10 cellular contexts compared by ENCODE assay signal in the genomic region with DNA sequence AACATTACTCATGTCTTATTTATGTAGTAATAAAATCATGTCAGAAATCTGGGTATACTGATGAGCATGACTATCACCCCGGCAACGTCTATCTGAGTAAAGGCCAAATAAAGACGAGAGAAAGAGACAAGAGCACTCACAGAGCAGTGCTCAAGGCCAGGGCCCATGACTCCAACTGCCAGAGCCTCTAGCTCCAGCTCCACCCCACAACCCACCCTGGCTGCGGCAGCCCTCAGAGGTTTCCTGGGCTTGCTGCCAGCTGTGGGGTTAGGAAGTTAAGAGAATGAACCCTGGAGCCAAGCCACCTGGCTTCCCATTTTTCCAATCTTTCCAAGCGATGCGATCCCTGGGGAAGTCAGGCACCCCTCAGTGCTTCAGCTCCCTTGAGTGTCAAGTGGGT.
DNase-seq lines count a peak whose midpoint lies in the region; ATAC-seq and TF ChIP-seq lines count a peak whose summit lies in the region.
"Had no signal": no experiment of that assay in that cellular context is flagged by ENCODE, and none has a peak within 500 bp of the region (broad histone marks: within the 10 kb centered on the region; RNA-seq: fewer than 3 reads in every experiment).

No MANE protein-coding gene starts in this region.

- H3K27me3 ChIP-seq in foreskin keratinocyte: no peaks in the 10 kb centered on the region

- H3K4me1 ChIP-seq in foreskin keratinocyte: no peaks in the 10 kb centered on the region

- TF ChIP-seq CTCF in foreskin keratinocyte (conservative IDR thresholded peaks at IDR 0.05): no peak

- DNase-seq in A172 (ENCODE audit: low spot score) (peak; percentile 24), HT-29 (ENCODE audit: low spot score) (peak; percentile 97), NCI-H69 (lab: John Stamatoyannopoulos, UW) (peak; percentile 98), foreskin keratinocyte (peak; percentile 4 to 5), ACHN (no peak)
- DNase-seq in activated CD8-positive, alpha-beta memory T cell treated with anti-CD3 and anti-CD28 coated beads, Interleukin-2, amount 50 U/mL, for 4 hours: no peak
- no peak for DNase-seq in stimulated activated naive CD8-positive, alpha-beta T cell treated with anti-CD3 and anti-CD28 coated beads, Interleukin-15, Interleukin-2, amounts not matched to agents 100 U/mL and 50 U/mL, for 24 hours
- DNase-seq: activated CD4-positive, CD25-positive, alpha-beta regulatory T cell treated with anti-CD3 and anti-CD28 coated beads, Interleukin-2, amount 50 U/mL, for 72 hours; KBM-7 had no signal

- H3K27ac ChIP-seq in foreskin keratinocyte: no peak overlapping the region

- in situ Hi-C loops in ACHN (cut with HindIII; ENCODE audit: low pct_ligation_motif_present, low pct_unique_long_range_greater_than_20kb, low sequenced_read_pairs): no loop called here

- no peak for ATAC-seq in foreskin keratinocyte
- no peak for ATAC-seq in HG03108 (IDR thresholded peaks at IDR 0.05; ENCODE audit: unreplicated experiment)
- ATAC-seq in stimulated activated naive CD8-positive, alpha-beta T cell treated with anti-CD3 and anti-CD28 coated beads, Interleukin-15, Interleukin-2, amounts not matched to agents 100 U/mL and 50 U/mL, for 24 hours: no peak

Comparison
In these comparisons a context has a peak if more than half of its experiments do, and no peak if none do; other contexts are left out.
1. DNase-seq: peak in A172 (single experiment), HT-29 (single experiment), NCI-H69 (single experiment) and foreskin keratinocyte (2 of 2); none in activated CD8-positive, alpha-beta memory T cell treated with anti-CD3 and anti-CD28 coated beads, Interleukin-2, amount 50 U/mL, for 4 hours (single experiment), stimulated activated naive CD8-positive, alpha-beta T cell treated with anti-CD3 and anti-CD28 coated beads, Interleukin-15, Interleukin-2, amounts not matched to agents 100 U/mL and 50 U/mL, for 24 hours (single experiment) and ACHN (single experiment).